8 cellular contexts compared by ENCODE assay signal in genomic region chr10:71838264-71839211, GRCh38. TPM values are rescaled to one million over a fixed set of nuclear protein-coding genes. Genes with fewer than 3 reads are reported as not detected.
DNase-seq lines count a peak whose midpoint lies in the region; ATAC-seq, FAIRE-seq and TF ChIP-seq lines count a peak whose summit lies in the region.

No MANE protein-coding gene starts in this region.

- peaks cover 79% of the 10 kb centered on the region for H4K20me1 ChIP-seq in HepG2 (ENCODE audit: insufficient read depth, low read length)

- WGBS in HepG2 (ENCODE audit: low lambda C conversion rate), result 83% methylated on average over 14 of the region's 14 CpGs
- WGBS in right lobe of liver (ENCODE audit: insufficient coverage, low coverage, low lambda C conversion rate, missing lambda C conversion rate), result 68% methylated on average over 13 of the region's 14 CpGs
- WGBS in lung, 2 donors, result 68 to 78% methylated on average over 14 of the region's 14 CpGs
- 70 to 79% methylated on average over 14 of the region's 14 CpGs for WGBS in pancreas, 2 donors

- TF ChIP-seq CTCF in HepG2 (CRISPR knock-in tag; IDR thresholded peaks at IDR 0.05), result no peak
- TF ChIP-seq CTCF in right lobe of liver (IDR thresholded peaks at IDR 0.05), result no peak
- no peak for TF ChIP-seq CTCF in brain microvascular endothelial cell (IDR thresholded peaks at IDR 0.05; ENCODE audit: low read depth, low read length, missing control alignments)
- no peak for TF ChIP-seq CTCF in lung (IDR thresholded peaks at IDR 0.05; ENCODE audit: control extremely low read depth, extremely low read depth)
- no peak for TF ChIP-seq CTCF in pancreas (IDR thresholded peaks at IDR 0.05)
- TF ChIP-seq CTCF in GM10248 (IDR thresholded peaks at IDR 0.05; ENCODE audit: control extremely low read depth, extremely low read depth, low read depth, missing control alignments), result no peak

- no peaks in the 10 kb centered on the region for H3K9me3 ChIP-seq in HepG2 (ENCODE audit: low read length)
- H3K9me3 ChIP-seq in right lobe of liver, result no peaks in the 10 kb centered on the region
- no peaks in the 10 kb centered on the region for H3K9me3 ChIP-seq in lung (ENCODE audit: control insufficient read depth in 2 of 2, insufficient read depth in 1 of 2, low read length in 1 of 2)
- no peaks in the 10 kb centered on the region for H3K9me3 ChIP-seq in pancreas

- POLR2A ChIA-PET in HepG2 (lab: Yijun Ruan, JAX), result interaction anchor here (1.4 kb wide), 1 partner anchor 12 kb away, joined by 6 read pairs; the partner anchor contains the start of gene PSAP
- POLR2A ChIA-PET in GM10248 (lab: Yijun Ruan, JAX), result interaction anchor here (0.5 to 5.0 kb wide), 3 partner anchors 12 to 1941 kb away, joined by 3 to 25 read pairs (median 4); partner anchors contain the start of gene PSAP

- no peak for DNase-seq in HepG2 (ENCODE audit: low spot score)
- no peak for DNase-seq in right lobe of liver
- peak; percentile 29 for DNase-seq in brain microvascular endothelial cell
- DNase-seq in lung (ENCODE audit: low spot score), result no peak
- no peak for DNase-seq in pancreas
- DNase-seq in GM10248 (ENCODE audit: extremely low spot score), result no peak
- DNase-seq in dermis blood vessel endothelial cell, result no peak

- H3K4me1 ChIP-seq in HepG2 (ENCODE audit: insufficient read depth, low read length), result peaks cover 36% of the 10 kb centered on the region
- H3K4me1 ChIP-seq in right lobe of liver, result peaks cover 0 to 83% (median 10%) of the 10 kb centered on the region in 4 donors
- H3K4me1 ChIP-seq in lung (ENCODE audit: control insufficient read depth in 2 of 2, insufficient read depth in 2 of 2, low read length in 2 of 2), result peaks cover 35 to 45% of the 10 kb centered on the region in 2 donors
- H3K4me1 ChIP-seq in pancreas, result peaks cover 0 to 31% (median 17%) of the 10 kb centered on the region in 3 donors

- H3K27me3 ChIP-seq in HepG2 (ENCODE audit: control insufficient read depth in 1 of 2, insufficient read depth in 2 of 2, low read length in 2 of 2) (no peaks in the 10 kb centered on the region), right lobe of liver (no peaks in the 10 kb centered on the region), brain microvascular endothelial cell (replicated peaks) (no peaks in the 10 kb centered on the region), lung (ENCODE audit: control insufficient read depth, insufficient read depth) (no peaks in the 10 kb centered on the region), pancreas (no peaks in the 10 kb centered on the region)

- no peak for ATAC-seq in HepG2
- no peak for ATAC-seq in right lobe of liver
- ATAC-seq in lung (ENCODE audit: insufficient read depth, low FRiP score), result peak; percentile 42
- ATAC-seq in pancreas, result no peak
- no peak for ATAC-seq in GM18909 (IDR thresholded peaks at IDR 0.05; ENCODE audit: poor library complexity, unreplicated experiment)

- H2AFZ ChIP-seq in HepG2 (ENCODE audit: low read length), result no peak overlapping the region

- no peak overlapping the region for H3K4me2 ChIP-seq in HepG2 (ENCODE audit: low read depth, low read length)

- H3K79me2 ChIP-seq in HepG2 (ENCODE audit: insufficient read depth, low read length), result peaks cover 92% of the 10 kb centered on the region

- in situ Hi-C loops in HepG2 (cut with HindIII; ENCODE audit: extremely low pct_ligation_motif_present, low pct_unique_long_range_greater_than_20kb) (no loop called here), brain microvascular endothelial cell (cut with HindIII; ENCODE audit: low pct_ligation_motif_present, low sequenced_read_pairs) (no loop called here)

- TF ChIP-seq POLR2A in HepG2 (IDR thresholded peaks at IDR 0.05; ENCODE audit: insufficient read depth in 1 of 2, low read depth in 2 of 2, low read length in 2 of 2) (no peak), right lobe of liver (IDR thresholded peaks at IDR 0.05) (no peak)

- H3K27ac ChIP-seq in HepG2 (ENCODE audit: extremely low read length, insufficient read depth, low read length), result no peak overlapping the region
- peak overlapping the region in 1 of 3 donors; percentile 64 for H3K27ac ChIP-seq in right lobe of liver
- H3K27ac ChIP-seq in brain microvascular endothelial cell, result peak overlapping the region; percentile 48
- peak overlapping the region in 1 of 2 donors; percentile 25 for H3K27ac ChIP-seq in lung (ENCODE audit: low read depth in 1 of 2, low read length in 1 of 2)
- no peak overlapping the region for H3K27ac ChIP-seq in pancreas

- intact Hi-C loops in HepG2 (cut with micrococcal nuclease; ENCODE audit: unreplicated experiment) (loop anchor here (10.0 kb wide), 1 partner anchor 206 kb away; no protein-coding TSS in a partner anchor), right lobe of liver (cut with DNase I) (no loop called here), pancreas (cut with DNase I) (no loop called here)

- no TSS peak for BruUV-seq in HepG2 (replicated peaks; lab: Mats Ljungman, UMichigan)

- no peak overlapping the region for H3K9ac ChIP-seq in HepG2 (ENCODE audit: insufficient read depth, low read depth, low read length)

- CTCF ChIA-PET in HepG2 (lab: Yijun Ruan, JAX; ENCODE audit: low intra/inter-chr PET ratio, low total read pairs), result interaction anchor here (4.0 kb wide), 1 partner anchor 58 kb away, joined by 35 read pairs; no protein-coding TSS in a partner anchor
- CTCF ChIA-PET in GM10248 (lab: Yijun Ruan, JAX), result interaction anchor here (1.7 to 11.2 kb wide), 3 partner anchors 11 to 60 kb away, joined by 4 to 90 read pairs (median 48); partner anchors contain the start of gene PSAP

- no peak for TF ChIP-seq RAD21 in HepG2 (CRISPR knock-in tag; IDR thresholded peaks at IDR 0.05)

- no peak for TF ChIP-seq EP300 in HepG2 (IDR thresholded peaks at IDR 0.05; ENCODE audit: low read depth in 2 of 2, low read length in 2 of 2)
- no peak for TF ChIP-seq EP300 in HepG2 (CRISPR knock-in tag; IDR thresholded peaks at IDR 0.05; ENCODE audit: borderline replicate concordance)

- FAIRE-seq in HepG2 (lab: Jason Lieb, UNC), result no peak
- FAIRE-seq in pancreas (lab: Jason Lieb, UNC), result no peak

- H3K36me3 ChIP-seq in HepG2 (replicated peaks in 1 of 2; ENCODE audit: control insufficient read depth in 1 of 2, insufficient read depth in 2 of 2, low read length in 2 of 2) (peaks cover 8 to 21% of the 10 kb centered on the region in 2 experiments; a peak in 4 of 5 replicates), right lobe of liver (peaks cover 0 to 9% (median under 1%) of the 10 kb centered on the region in 4 donors), brain microvascular endothelial cell (replicated peaks) (peaks cover 4% of the 10 kb centered on the region), lung (ENCODE audit: control insufficient read depth in 2 of 2, insufficient read depth in 2 of 2, low read length in 2 of 2) (peaks cover 0 to 5% of the 10 kb centered on the region in 2 donors), pancreas (no peaks in the 10 kb centered on the region)

- H3K4me3 ChIP-seq in HepG2 (replicated peaks in 1 of 3; ENCODE audit: insufficient read depth in 1 of 3, low read depth in 2 of 3, low read length in 3 of 3), result no peak overlapping the region
- no peak overlapping the region for H3K4me3 ChIP-seq in right lobe of liver
- H3K4me3 ChIP-seq in brain microvascular endothelial cell (ENCODE audit: low read depth, low read length), result no peak overlapping the region
- H3K4me3 ChIP-seq in lung, result no peak overlapping the region
- no peak overlapping the region for H3K4me3 ChIP-seq in pancreas

TF ChIP-seq in HepG2, 621 proteins besides CTCF, POLR2A, EP300 and RAD21:
- peak; percentile 54 for TF ChIP-seq ATF7 (IDR thresholded peaks at IDR 0.05)
- no peak for TF ChIP-seq ATF7 (CRISPR knock-in tag; IDR thresholded peaks at IDR 0.05)
- no peak for TF ChIP-seq ZNF12 (CRISPR knock-in tag; IDR thresholded peaks at IDR 0.05)

RNA-seq across cellular contexts. Expression of gene PSAP, which starts 12.5 kb away (rescaled TPM):
- total RNA-seq in HepG2 (2016; rRNA removed; fragmentation: Illumina TruSeq; extraction: Trizol) (148 and 323 TPM in 2 replicates), right lobe of liver (100 to 1,000 TPM; 520 to 743 (median 570) TPM), lung (1,000 to 10,000 TPM in 1 of 2 donors, 100 to 1,000 TPM in 1; 697 to 1,496 TPM), pancreas (100 to 1,000 TPM; 301 to 781 (median 358) TPM), dermis blood vessel endothelial cell (763 and 907 TPM in 2 replicates)
- 16.4 and 17.5 TPM in 2 replicates for total RNA-seq in HepG2 (2016; cell fraction: cytosol; rRNA removed; fragmentation: Illumina TruSeq; extraction: Trizol; ENCODE audit: low read depth)
- 130 and 339 TPM in 2 replicates for total RNA-seq in HepG2 (2016; cell fraction: insoluble cytoplasmic fraction; rRNA removed; fragmentation: Illumina TruSeq; extraction: Trizol)
- total RNA-seq in HepG2 (2016; cell fraction: membrane; rRNA removed; fragmentation: Illumina TruSeq; extraction: Trizol), result 41.6 and 42.4 TPM in 2 replicates
- total RNA-seq in HepG2 (2016; cell fraction: nucleus; rRNA removed; fragmentation: Illumina TruSeq; extraction: Trizol), result 278 and 332 TPM in 2 replicates
- polyA plus RNA-seq in HepG2 (2011; rRNA removed) (643 and 779 TPM in 2 replicates), lung (1,000 to 10,000 TPM in 1 of 2 donors, 100 to 1,000 TPM in 1; 496 to 1,828 TPM), pancreas (100 to 1,000 TPM; 225 to 473 TPM)
- 776 and 886 TPM in 2 replicates for polyA plus RNA-seq in HepG2 (2011; cell fraction: cytosol; rRNA removed)
- 356 and 433 TPM in 2 replicates for polyA plus RNA-seq in HepG2 (2011; cell fraction: nucleus; rRNA removed)
- 412 and 503 TPM in 2 replicates for polyA plus RNA-seq in HepG2 (2012)
- 14.6 and 15.4 TPM in 2 replicates for polyA plus RNA-seq in HepG2 (2016; cell fraction: cytosol; fragmentation: Illumina TruSeq; extraction: Trizol; ENCODE audit: low read depth)
- polyA plus RNA-seq in HepG2 (2016; cell fraction: insoluble cytoplasmic fraction; fragmentation: Illumina TruSeq; extraction: Trizol; ENCODE audit: low read depth), result 111 and 126 TPM in 2 replicates
- 26.4 and 27.8 TPM in 2 replicates for polyA plus RNA-seq in HepG2 (2016; cell fraction: membrane; fragmentation: Illumina TruSeq; extraction: Trizol; ENCODE audit: low read depth)
- 383 and 387 TPM in 2 replicates for polyA plus RNA-seq in HepG2 (2016; cell fraction: nucleus; fragmentation: Illumina TruSeq; extraction: Trizol; ENCODE audit: insufficient read depth, low read depth)
- 387 and 527 TPM in 2 replicates for polyA minus RNA-seq in HepG2 (2011; rRNA and poly(A)+ RNA removed; ENCODE audit: low replicate concordance)
- 256 and 356 TPM in 2 replicates for polyA minus RNA-seq in HepG2 (2011; cell fraction: cytosol; rRNA and poly(A)+ RNA removed)
- 143 and 184 TPM in 2 replicates for polyA minus RNA-seq in HepG2 (2011; cell fraction: nucleus; rRNA and poly(A)+ RNA removed)
